9 cellular contexts compared by ENCODE assay signal in genomic region chr4:113094802-113095201, GRCh38. TPM values are rescaled to one million over a fixed set of nuclear protein-coding genes. Genes with fewer than 3 reads are reported as not detected.
A peak's percentile ranks its signal among the peaks of the same experiment; 100 is the strongest.
DNase-seq lines count a peak whose midpoint lies in the region; ATAC-seq, FAIRE-seq and TF ChIP-seq lines count a peak whose summit lies in the region.
"Had no signal": no experiment of that assay in that cellular context is flagged by ENCODE, and none has a peak within 500 bp of the region (broad histone marks: within the 10 kb centered on the region; RNA-seq: fewer than 3 reads in every experiment).

No MANE protein-coding gene starts in this region.

- no peak overlapping the region for H3K27ac ChIP-seq in GM23338 (ENCODE audit: low read depth)
- H3K27ac ChIP-seq in RWPE1, result no peak overlapping the region
- H3K27ac ChIP-seq in prostate gland, result no peak overlapping the region

- no peak overlapping the region for H3K4me2 ChIP-seq in GM23338

- H3K27me3 ChIP-seq in GM23338 (ENCODE audit: insufficient read depth), result no peaks in the 10 kb centered on the region
- H3K27me3 ChIP-seq in prostate gland (replicated peaks; ENCODE audit: insufficient read depth), result no peaks in the 10 kb centered on the region

- no peak overlapping the region for H2AFZ ChIP-seq in GM23338

- H4K20me1 ChIP-seq in GM23338 (replicated peaks; ENCODE audit: insufficient read depth), result no peaks in the 10 kb centered on the region

- no peaks in the 10 kb centered on the region for H3F3A ChIP-seq in GM23338 (replicated peaks; ENCODE audit: low read depth)

- H3K4me1 ChIP-seq in GM23338 (ENCODE audit: insufficient read depth) (no peaks in the 10 kb centered on the region), prostate gland (replicated peaks) (no peaks in the 10 kb centered on the region)

- CTCF ChIA-PET in RWPE1 (lab: Yijun Ruan, JAX), result interaction anchor here (0.5 to 1.0 kb wide), 6 partner anchors 11 to 1555 kb away, joined by 3 to 7 read pairs (median 3); no protein-coding TSS in a partner anchor

- H3K4me3 Mint-ChIP-seq in GM23338, result no peak overlapping the region
- H3K4me3 Mint-ChIP-seq: dendritic cell treated with granulocyte-macrophage colony-stimulating factor and Interleukin-4, amounts not matched to agents 40 ng/mL and 50 ng/mL, for 4 days had no signal

- no peak; the same call in 2 of the 3 replicates for ATAC-seq in GM23338

- no peaks in the 10 kb centered on the region for H3K9me3 ChIP-seq in prostate gland

- no peaks in the 10 kb centered on the region for H3K4me1 Mint-ChIP-seq in GM23338

- H3K36me3 ChIP-seq in GM23338 (ENCODE audit: insufficient read depth), result no peaks in the 10 kb centered on the region
- no peaks in the 10 kb centered on the region for H3K36me3 ChIP-seq in prostate gland

- H3K9me2 ChIP-seq in GM23338 (ENCODE audit: insufficient read depth), result no peaks in the 10 kb centered on the region

- FAIRE-seq in HTR-8/SVneo (lab: Jason Lieb, UNC), result no peak

- POLR2A ChIA-PET in RWPE1 (lab: Yijun Ruan, JAX; ENCODE audit: low non-redundant PET), result no interaction called here

- H3K79me2 ChIP-seq in GM23338 (replicated peaks; ENCODE audit: insufficient read depth), result no peaks in the 10 kb centered on the region

- TF ChIP-seq CTCF in AG10803 (conservative IDR thresholded peaks at IDR 0.05; ENCODE audit: low read length), result peak; percentile 75
- peak; percentile 77 to 97 for TF ChIP-seq CTCF in GM23338 (conservative IDR thresholded peaks at IDR 0.05; ENCODE audit: low read depth in 2 of 2)
- TF ChIP-seq CTCF in RWPE1 (conservative IDR thresholded peaks at IDR 0.05; ENCODE audit: low read depth), result peak; percentile 64; the same call in 1 of the 2 replicates
- TF ChIP-seq CTCF in prostate gland (IDR thresholded peaks at IDR 0.05), result peak in 1 of 4 experiments; percentile 21

- H3K27ac Mint-ChIP-seq in GM23338, result no peak overlapping the region
- H3K27ac Mint-ChIP-seq: dendritic cell treated with granulocyte-macrophage colony-stimulating factor and Interleukin-4, amounts not matched to agents 40 ng/mL and 50 ng/mL, for 4 days had no signal

- DNase-seq in AG10803 (ENCODE audit: low read depth) (peak; percentile 13), GM23338 (ENCODE audit: low spot score) (peak; percentile 63), RWPE1 (ENCODE audit: low spot score) (peak; percentile 10), glomerular visceral epithelial cell (ENCODE audit: extremely low spot score) (peak; percentile 8), HTR-8/SVneo (ENCODE audit: insufficient read length, low spot score) (no peak), CD1c-positive myeloid dendritic cell (ENCODE audit: extremely low spot score) (no peak), prostate gland (ENCODE audit: low spot score) (no peak)
- no peak for DNase-seq in activated CD4-positive, alpha-beta T cell treated with anti-CD3 and anti-CD28 coated beads, Interleukin-2, amount 50 U/mL, for 1 hour

- intact Hi-C loops in prostate gland (cut with DNase I), result no loop called here

- H3K27me3 Mint-ChIP-seq in GM23338 (ENCODE audit: insufficient read depth, low read depth, poor library complexity), result no peaks in the 10 kb centered on the region
- H3K27me3 Mint-ChIP-seq: dendritic cell treated with granulocyte-macrophage colony-stimulating factor and Interleukin-4, amounts not matched to agents 40 ng/mL and 50 ng/mL, for 4 days had no signal

- H3K9me3 Mint-ChIP-seq in GM23338, result no peaks in the 10 kb centered on the region
- H3K9me3 Mint-ChIP-seq: dendritic cell treated with granulocyte-macrophage colony-stimulating factor and Interleukin-4, amounts not matched to agents 40 ng/mL and 50 ng/mL, for 4 days had no signal

- H3K36me3 Mint-ChIP-seq in GM23338 (ENCODE audit: low read depth), result no peaks in the 10 kb centered on the region

- H3K4me3 ChIP-seq in AG10803 (ENCODE audit: low read length), result no peak overlapping the region
- no peak overlapping the region for H3K4me3 ChIP-seq in GM23338
- no peak overlapping the region for H3K4me3 ChIP-seq in prostate gland

- no peak for TF ChIP-seq POLR2A in prostate gland (IDR thresholded peaks at IDR 0.05)

TF ChIP-seq in GM23338, 12 proteins besides CTCF, POLR2A, EP300 and RAD21:
- no peak for TF ChIP-seq REST (IDR thresholded peaks at IDR 0.05; ENCODE audit: unreplicated experiment)
- TF ChIP-seq EZH2 (IDR thresholded peaks at IDR 0.05; ENCODE audit: low read depth, unreplicated experiment), result no peak
- no peak for TF ChIP-seq STAT1 (IDR thresholded peaks at IDR 0.05; ENCODE audit: unreplicated experiment)
- TF ChIP-seq ZNF331 (CRISPR knock-in tag; IDR thresholded peaks at IDR 0.05; ENCODE audit: low read depth), result no peak
- no peak for TF ChIP-seq POLR2AphosphoS5 (IDR thresholded peaks at IDR 0.05; ENCODE audit: low read depth)
- TF ChIP-seq EZH2phosphoT487 (IDR thresholded peaks at IDR 0.05; ENCODE audit: unreplicated experiment), result no peak
- TF ChIP-seq CREB1 (CRISPR knock-in tag; IDR thresholded peaks at IDR 0.05; ENCODE audit: low read depth), result no peak

RNA-seq across cellular contexts. Expression of gene ANK2, which starts 45.3 kb away (rescaled TPM):
- total RNA-seq in GM23338 (2014; rRNA removed; shearing (Covaris generic)), result 23.8 and 40.4 TPM in 2 replicates
- polyA plus RNA-seq in GM23338 (2016; fragmentation: Nextera tagmentation; extraction: Ambion mirVana), result 7.3 and 7.7 TPM in 2 replicates
- 10 to 100 TPM in 1 of 2 donors, 1 to 10 TPM in 1; 3.5 to 26.0 TPM for total RNA-seq in prostate gland

Comparison
In these comparisons a context has a peak if more than half of its experiments do, and no peak if none do; other contexts are left out.
1. DNase-seq: peak in AG10803 (single experiment), GM23338 (single experiment), RWPE1 (single experiment) and glomerular visceral epithelial cell (single experiment); none in activated CD4-positive, alpha-beta T cell treated with anti-CD3 and anti-CD28 coated beads, Interleukin-2, amount 50 U/mL, for 1 hour (single experiment), HTR-8/SVneo (single experiment), CD1c-positive myeloid dendritic cell (single experiment) and prostate gland (single experiment).